ENCODE assay signal across 1 cellular context in the genomic region with DNA sequence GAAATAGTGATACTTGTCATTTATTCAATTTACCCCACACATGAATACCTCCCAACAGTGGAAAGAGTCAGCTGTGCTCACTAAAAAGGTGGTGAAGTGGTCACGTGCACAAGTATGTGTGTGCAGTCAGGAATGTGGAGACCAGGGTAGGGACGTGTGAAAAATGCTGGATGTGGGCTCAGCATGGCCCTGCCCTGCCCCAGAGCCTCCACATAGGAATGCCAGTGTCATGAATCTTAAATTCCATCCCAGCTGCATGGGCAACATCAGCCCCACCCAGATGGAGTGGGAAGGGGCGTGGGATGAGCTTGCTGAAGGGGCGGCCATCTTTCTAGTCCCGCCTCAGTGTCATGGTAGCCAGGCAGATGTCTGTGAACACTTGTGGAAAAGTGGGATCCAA.
TF ChIP-seq lines count a peak whose summit lies in the region.

No MANE protein-coding gene starts in this region.

TF ChIP-seq in GM23338, 12 proteins besides CTCF, POLR2A, EP300 and RAD21 (continued from another document):
- TF ChIP-seq, protein P1, sequence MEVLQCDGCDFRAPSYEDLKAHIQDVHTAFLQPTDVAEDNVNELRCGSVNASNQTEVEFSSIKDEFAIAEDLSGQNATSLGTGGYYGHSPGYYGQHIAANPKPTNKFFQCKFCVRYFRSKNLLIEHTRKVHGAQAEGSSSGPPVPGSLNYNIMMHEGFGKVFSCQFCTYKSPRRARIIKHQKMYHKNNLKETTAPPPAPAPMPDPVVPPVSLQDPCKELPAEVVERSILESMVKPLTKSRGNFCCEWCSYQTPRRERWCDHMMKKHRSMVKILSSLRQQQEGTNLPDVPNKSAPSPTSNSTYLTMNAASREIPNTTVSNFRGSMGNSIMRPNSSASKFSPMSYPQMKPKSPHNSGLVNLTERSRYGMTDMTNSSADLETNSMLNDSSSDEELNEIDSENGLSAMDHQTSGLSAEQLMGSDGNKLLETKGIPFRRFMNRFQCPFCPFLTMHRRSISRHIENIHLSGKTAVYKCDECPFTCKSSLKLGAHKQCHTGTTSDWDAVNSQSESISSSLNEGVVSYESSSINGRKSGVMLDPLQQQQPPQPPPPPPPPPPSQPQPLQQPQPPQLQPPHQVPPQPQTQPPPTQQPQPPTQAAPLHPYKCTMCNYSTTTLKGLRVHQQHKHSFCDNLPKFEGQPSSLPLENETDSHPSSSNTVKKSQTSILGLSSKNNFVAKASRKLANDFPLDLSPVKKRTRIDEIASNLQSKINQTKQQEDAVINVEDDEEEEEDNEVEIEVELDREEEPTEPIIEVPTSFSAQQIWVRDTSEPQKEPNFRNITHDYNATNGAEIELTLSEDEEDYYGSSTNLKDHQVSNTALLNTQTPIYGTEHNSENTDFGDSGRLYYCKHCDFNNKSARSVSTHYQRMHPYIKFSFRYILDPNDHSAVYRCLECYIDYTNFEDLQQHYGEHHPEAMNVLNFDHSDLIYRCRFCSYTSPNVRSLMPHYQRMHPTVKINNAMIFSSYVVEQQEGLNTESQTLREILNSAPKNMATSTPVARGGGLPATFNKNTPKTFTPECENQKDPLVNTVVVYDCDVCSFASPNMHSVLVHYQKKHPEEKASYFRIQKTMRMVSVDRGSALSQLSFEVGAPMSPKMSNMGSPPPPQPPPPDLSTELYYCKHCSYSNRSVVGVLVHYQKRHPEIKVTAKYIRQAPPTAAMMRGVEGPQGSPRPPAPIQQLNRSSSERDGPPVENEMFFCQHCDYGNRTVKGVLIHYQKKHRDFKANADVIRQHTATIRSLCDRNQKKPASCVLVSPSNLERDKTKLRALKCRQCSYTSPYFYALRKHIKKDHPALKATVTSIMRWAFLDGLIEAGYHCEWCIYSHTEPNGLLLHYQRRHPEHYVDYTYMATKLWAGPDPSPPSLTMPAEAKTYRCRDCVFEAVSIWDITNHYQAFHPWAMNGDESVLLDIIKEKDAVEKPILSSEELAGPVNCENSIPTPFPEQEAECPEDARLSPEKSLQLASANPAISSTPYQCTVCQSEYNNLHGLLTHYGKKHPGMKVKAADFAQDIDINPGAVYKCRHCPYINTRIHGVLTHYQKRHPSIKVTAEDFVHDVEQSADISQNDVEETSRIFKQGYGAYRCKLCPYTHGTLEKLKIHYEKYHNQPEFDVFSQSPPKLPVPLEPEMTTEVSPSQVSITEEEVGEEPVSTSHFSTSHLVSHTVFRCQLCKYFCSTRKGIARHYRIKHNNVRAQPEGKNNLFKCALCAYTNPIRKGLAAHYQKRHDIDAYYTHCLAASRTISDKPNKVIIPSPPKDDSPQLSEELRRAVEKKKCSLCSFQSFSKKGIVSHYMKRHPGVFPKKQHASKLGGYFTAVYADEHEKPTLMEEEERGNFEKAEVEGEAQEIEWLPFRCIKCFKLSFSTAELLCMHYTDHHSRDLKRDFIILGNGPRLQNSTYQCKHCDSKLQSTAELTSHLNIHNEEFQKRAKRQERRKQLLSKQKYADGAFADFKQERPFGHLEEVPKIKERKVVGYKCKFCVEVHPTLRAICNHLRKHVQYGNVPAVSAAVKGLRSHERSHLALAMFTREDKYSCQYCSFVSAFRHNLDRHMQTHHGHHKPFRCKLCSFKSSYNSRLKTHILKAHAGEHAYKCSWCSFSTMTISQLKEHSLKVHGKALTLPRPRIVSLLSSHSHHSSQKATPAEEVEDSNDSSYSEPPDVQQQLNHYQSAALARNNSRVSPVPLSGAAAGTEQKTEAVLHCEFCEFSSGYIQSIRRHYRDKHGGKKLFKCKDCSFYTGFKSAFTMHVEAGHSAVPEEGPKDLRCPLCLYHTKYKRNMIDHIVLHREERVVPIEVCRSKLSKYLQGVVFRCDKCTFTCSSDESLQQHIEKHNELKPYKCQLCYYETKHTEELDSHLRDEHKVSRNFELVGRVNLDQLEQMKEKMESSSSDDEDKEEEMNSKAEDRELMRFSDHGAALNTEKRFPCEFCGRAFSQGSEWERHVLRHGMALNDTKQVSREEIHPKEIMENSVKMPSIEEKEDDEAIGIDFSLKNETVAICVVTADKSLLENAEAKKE (CRISPR knock-in tag; IDR thresholded peaks at IDR 0.05) = no peak
- TF ChIP-seq JUNB (IDR thresholded peaks at IDR 0.05; ENCODE audit: unreplicated experiment) = no peak
- TF ChIP-seq ZNF331 (CRISPR knock-in tag; IDR thresholded peaks at IDR 0.05; ENCODE audit: low read depth) = no peak
- TF ChIP-seq EZH2 (IDR thresholded peaks at IDR 0.05; ENCODE audit: low read depth, unreplicated experiment) = no peak
- TF ChIP-seq ETS1 (IDR thresholded peaks at IDR 0.05) = no peak
